ENCODE assay signal across 13 cellular contexts in the genomic region with DNA sequence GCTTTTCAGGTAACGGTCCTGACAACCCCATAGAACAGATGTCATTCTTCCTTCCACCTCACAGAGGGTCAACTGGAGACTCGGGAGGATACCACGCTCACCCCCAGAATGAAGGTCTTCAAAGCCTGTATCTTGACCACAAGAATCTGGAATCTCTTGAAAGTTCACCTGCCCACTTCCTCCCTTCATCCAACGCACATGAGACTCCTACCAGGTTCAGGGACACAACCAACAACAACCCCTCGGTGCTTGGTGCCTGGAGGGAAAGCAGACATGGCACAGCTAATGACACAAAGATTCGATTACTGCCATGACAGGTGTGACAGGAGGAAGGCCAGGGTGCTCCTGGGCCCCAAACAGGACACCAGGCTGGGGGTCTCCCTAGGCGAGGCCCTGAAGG.
"Had no signal": no experiment of that assay in that cellular context is flagged by ENCODE, and none has a peak within 500 bp of the region (broad histone marks: within the 10 kb centered on the region; RNA-seq: fewer than 3 reads in every experiment).

No MANE protein-coding gene starts in this region.

- H3K4me3 Mint-ChIP-seq: activated T-cell treated with anti-CD3 and anti-CD28 coated beads, Interleukin-2, amount 50 U/mL, for 24 hours; neural progenitor cell; T-helper 1 cell treated with Interleukin-12 subunit alpha and Interleukin-12 subunit beta and Interleukin-4 antibody, amounts not matched to agents 30 μg/mL and 1 μg/mL, for 36 hours had no signal

- H3K9ac ChIP-seq: neural progenitor cell had no signal

- H3K27ac Mint-ChIP-seq: activated naive CD4-positive, alpha-beta T cell treated with anti-CD3 and anti-CD28 coated beads, Interleukin-2, amount 50 U/mL, for 72 hours; activated T-cell treated with anti-CD3 and anti-CD28 coated beads, Interleukin-2, amount 50 U/mL, for 24 hours; neural progenitor cell; T-helper 1 cell treated with Interleukin-12 subunit alpha and Interleukin-12 subunit beta and Interleukin-4 antibody, amounts not matched to agents 30 μg/mL and 1 μg/mL, for 36 hours had no signal

- H3K27me3 Mint-ChIP-seq: activated T-cell treated with anti-CD3 and anti-CD28 coated beads, Interleukin-2, amount 50 U/mL, for 24 hours had no signal

- H3K27ac ChIP-seq: brain microvascular endothelial cell, neural progenitor cell, ovary, thyroid gland had no signal

- ATAC-seq: activated CD4-positive, CD25-positive, alpha-beta regulatory T cell treated with anti-CD3 and anti-CD28 coated beads, Interleukin-2, amount 50 U/mL, for 24 hours; activated naive CD4-positive, alpha-beta T cell treated with anti-CD3 and anti-CD28 coated beads, Interleukin-2, amount 50 U/mL, for 72 hours; esophagus mucosa had no signal

- H3K4me1 ChIP-seq: neural progenitor cell, thyroid gland had no signal

- H3K9me3 Mint-ChIP-seq: activated naive CD4-positive, alpha-beta T cell treated with anti-CD3 and anti-CD28 coated beads, Interleukin-2, amount 50 U/mL, for 72 hours; activated T-cell treated with anti-CD3 and anti-CD28 coated beads, Interleukin-2, amount 50 U/mL, for 24 hours; neural progenitor cell; T-helper 1 cell treated with Interleukin-12 subunit alpha and Interleukin-12 subunit beta and Interleukin-4 antibody, amounts not matched to agents 30 μg/mL and 1 μg/mL, for 36 hours had no signal

- H3K27me3 ChIP-seq: brain microvascular endothelial cell, ovary, thyroid gland had no signal

- H3K36me3 ChIP-seq: brain microvascular endothelial cell, neural progenitor cell, ovary, thyroid gland had no signal

- H3K36me3 Mint-ChIP-seq: activated naive CD4-positive, alpha-beta T cell treated with anti-CD3 and anti-CD28 coated beads, Interleukin-2, amount 50 U/mL, for 72 hours had no signal

- H3K4me3 ChIP-seq: neural progenitor cell, ovary, thyroid gland had no signal

- H3K4me2 ChIP-seq: neural progenitor cell had no signal

- DNase-seq: activated effector memory CD4-positive, alpha-beta T cell treated with Interleukin-2 at 50 U/mL for 16 hours; activated T-cell treated with anti-CD3 and anti-CD28 coated beads, Interleukin-2, amount 50 U/mL, for 24 hours; amniotic stem cell; brain microvascular endothelial cell; cerebellar nuclear complex; ovary; stimulated activated CD4-positive, alpha-beta T cell treated with anti-CD3 and anti-CD28 coated beads, Interleukin-2, amount 100 ng/mL, for 48 hours; thyroid gland had no signal

- H3K9me3 ChIP-seq: ovary, thyroid gland had no signal
